In genomic region chr9:120161801-120162200, GRCh38 we compare ENCODE assay signal across 19 cellular contexts.
"Had no signal": no experiment of that assay in that cellular context is flagged by ENCODE, and none has a peak within 500 bp of the region (broad histone marks: within the 10 kb centered on the region; RNA-seq: fewer than 3 reads in every experiment).

No MANE protein-coding gene starts in this region.

- H3K4me1 ChIP-seq: body of pancreas, colonic mucosa, esophagus muscularis mucosa, lower lobe of right lung, sigmoid colon, spleen, testis, upper lobe of left lung had no signal

- ATAC-seq: activated CD4-positive, CD25-positive, alpha-beta regulatory T cell treated with anti-CD3 and anti-CD28 coated beads, Interleukin-2, amount 50 U/mL, for 24 hours; body of pancreas; left cardiac atrium; lower lobe of right lung; stimulated activated naive CD8-positive, alpha-beta T cell treated with anti-CD3 and anti-CD28 coated beads, Interleukin-15, amount 100 ng/mL, for 72 hours had no signal

- H3K9me3 ChIP-seq: body of pancreas, colonic mucosa, lower lobe of right lung, sigmoid colon, testis, upper lobe of left lung had no signal

- H3K27ac Mint-ChIP-seq: activated naive CD8-positive, alpha-beta T cell treated with anti-CD3 and anti-CD28 coated beads for 36 hours; mesothelial cell of epicardium; nephron progenitor cell; stimulated activated naive CD8-positive, alpha-beta T cell treated with anti-CD3 and anti-CD28 coated beads, Interleukin-15, amount 100 ng/mL, for 72 hours had no signal

- H3K27me3 Mint-ChIP-seq: activated naive CD8-positive, alpha-beta T cell treated with anti-CD3 and anti-CD28 coated beads for 36 hours; stimulated activated naive CD8-positive, alpha-beta T cell treated with anti-CD3 and anti-CD28 coated beads, Interleukin-15, amount 100 ng/mL, for 72 hours had no signal

- H3K27ac ChIP-seq: body of pancreas, colonic mucosa, esophagus muscularis mucosa, lower lobe of right lung, sigmoid colon, spleen, testis, upper lobe of left lung had no signal

- H3K36me3 ChIP-seq: colonic mucosa, esophagus muscularis mucosa, lower lobe of right lung, sigmoid colon, spleen, upper lobe of left lung had no signal

- H3K4me1 Mint-ChIP-seq: activated naive CD8-positive, alpha-beta T cell treated with anti-CD3 and anti-CD28 coated beads for 36 hours; mesothelial cell of epicardium; stimulated activated naive CD8-positive, alpha-beta T cell treated with anti-CD3 and anti-CD28 coated beads, Interleukin-15, amount 100 ng/mL, for 72 hours had no signal

- H3K4me3 Mint-ChIP-seq: activated naive CD8-positive, alpha-beta T cell treated with anti-CD3 and anti-CD28 coated beads for 36 hours; mesothelial cell of epicardium; nephron progenitor cell; stimulated activated naive CD8-positive, alpha-beta T cell treated with anti-CD3 and anti-CD28 coated beads, Interleukin-15, amount 100 ng/mL, for 72 hours had no signal

- H3K36me3 Mint-ChIP-seq: activated naive CD8-positive, alpha-beta T cell treated with anti-CD3 and anti-CD28 coated beads for 36 hours; mesothelial cell of epicardium had no signal

- DNase-seq: activated CD4-positive, alpha-beta T cell treated with anti-CD3 and anti-CD28 coated beads, Interleukin-2, amount 50 U/mL, for 1 hour; activated CD8-positive, alpha-beta memory T cell treated with anti-CD3 and anti-CD28 coated beads for 24 hours; activated gamma-delta T cell treated with Interleukin-2 at 50 U/mL for 16 hours; activated naive CD8-positive, alpha-beta T cell treated with anti-CD3 and anti-CD28 coated beads for 36 hours; body of pancreas; caudate nucleus; colonic mucosa; hippocampal formation; left cardiac atrium; lower lobe of right lung; nephron progenitor cell; sigmoid colon; spleen; stimulated activated naive CD8-positive, alpha-beta T cell treated with anti-CD3 and anti-CD28 coated beads, Interleukin-15, amount 100 ng/mL, for 72 hours; testis; upper lobe of left lung had no signal

- H3K27me3 ChIP-seq: body of pancreas, colonic mucosa, esophagus muscularis mucosa, sigmoid colon, spleen, testis, upper lobe of left lung had no signal

- H3K4me3 ChIP-seq: body of pancreas, colonic mucosa, esophagus muscularis mucosa, lower lobe of right lung, sigmoid colon, spleen, testis, upper lobe of left lung had no signal
